In genomic region chr13:49062297-49062896, GRCh38 we compare ENCODE assay signal across 2 cellular contexts.
A peak's percentile ranks its signal among the peaks of the same experiment; 100 is the strongest.
TF ChIP-seq lines count a peak whose summit lies in the region.

No MANE protein-coding gene starts in this region.

TF ChIP-seq in IMR-90, 13 proteins besides CTCF, POLR2A, EP300 and RAD21:
- TF ChIP-seq SMC3 (IDR thresholded peaks at IDR 0.05; ENCODE audit: low read depth, low read length) (no peak), MAFK (IDR thresholded peaks at IDR 0.05; ENCODE audit: low read depth, low read length) (no peak), MAZ (IDR thresholded peaks at IDR 0.05; ENCODE audit: borderline replicate concordance, low read depth, low read length) (no peak), USF2 (IDR thresholded peaks at IDR 0.05; ENCODE audit: low read depth, low read length) (no peak), BHLHE40 (IDR thresholded peaks at IDR 0.05; ENCODE audit: low read depth, low read length) (no peak), ELK1 (IDR thresholded peaks at IDR 0.05; ENCODE audit: borderline replicate concordance, low read depth, low read length) (no peak), RCOR1 (IDR thresholded peaks at IDR 0.05; ENCODE audit: insufficient replicate concordance, low read length) (no peak), CHD1 (IDR thresholded peaks at IDR 0.05; ENCODE audit: low read depth, low read length) (no peak), CEBPB (IDR thresholded peaks at IDR 0.05; ENCODE audit: low read depth, low read length) (no peak), RFX5 (IDR thresholded peaks at IDR 0.05; ENCODE audit: low read depth, low read length) (no peak), MXI1 (IDR thresholded peaks at IDR 0.05; ENCODE audit: borderline replicate concordance, low read depth, low read length) (no peak), NFE2L2 (IDR thresholded peaks at IDR 0.05; ENCODE audit: low read depth, low read length) (no peak), FOS (IDR thresholded peaks at IDR 0.05; ENCODE audit: low read depth, low read length) (no peak)

TF ChIP-seq in endothelial cell of umbilical vein, 7 proteins besides CTCF, POLR2A, EP300 and RAD21:
- TF ChIP-seq MAX (IDR thresholded peaks at IDR 0.05; ENCODE audit: insufficient read depth, insufficient read length) (no peak), EZH2 (IDR thresholded peaks at IDR 0.05; ENCODE audit: borderline replicate concordance, low read depth, low read length, severe bottlenecking) (no peak), FOS (IDR thresholded peaks at IDR 0.05; ENCODE audit: borderline replicate concordance, insufficient read depth, low read length) (peak; percentile 46), GATA2 (IDR thresholded peaks at IDR 0.05; ENCODE audit: insufficient read depth, insufficient read length, low read depth, low read length) (peak; percentile 93), MYC (IDR thresholded peaks at IDR 0.05; ENCODE audit: low read depth, low read length) (no peak), JUN (IDR thresholded peaks at IDR 0.05; ENCODE audit: borderline replicate concordance, insufficient read depth, insufficient read length, low read depth) (peak; percentile 17), POLR2AphosphoS5 (IDR thresholded peaks at IDR 0.05; ENCODE audit: insufficient read depth, low read depth, low read length) (peak; percentile 30)
